ENCODE assay signal across 21 cellular contexts in genomic region chr12:7116916-7117315, GRCh38. TPM values are rescaled to one million over a fixed set of nuclear protein-coding genes. Genes with fewer than 3 reads are reported as not detected.
DNase-seq lines count a peak whose midpoint lies in the region; ATAC-seq and TF ChIP-seq lines count a peak whose summit lies in the region.
"Had no signal": no experiment of that assay in that cellular context is flagged by ENCODE, and none has a peak within 500 bp of the region (broad histone marks: within the 10 kb centered on the region; RNA-seq: fewer than 3 reads in every experiment).

No MANE protein-coding gene starts in this region.

- no peaks in the 10 kb centered on the region for H3K27me3 ChIP-seq in upper lobe of right lung
- H3K27me3 ChIP-seq: BLaER1 had no signal

- no peak for ATAC-seq in activated CD4-positive, alpha-beta T cell treated with anti-CD3 and anti-CD28 coated beads for 36 hours
- no peak for ATAC-seq in sciatic nerve
- ATAC-seq in upper lobe of right lung, result no peak
- ATAC-seq in HG02759 (IDR thresholded peaks at IDR 0.05; ENCODE audit: unreplicated experiment), result no peak
- no peak for ATAC-seq in HG03571 (IDR thresholded peaks at IDR 0.05; ENCODE audit: unreplicated experiment)
- ATAC-seq: CD8-positive, alpha-beta T cell; GM12878 had no signal

- no peak for TF ChIP-seq CTCF in upper lobe of right lung (IDR thresholded peaks at IDR 0.05)

- POLR2A ChIA-PET in activated CD4-positive, alpha-beta T cell treated with anti-CD3 and anti-CD28 coated beads for 36 hours (lab: Charles Lee), result no interaction called here

- intact Hi-C loops in activated CD4-positive, alpha-beta T cell treated with anti-CD3 and anti-CD28 coated beads for 36 hours (cut with DNase I, micrococcal nuclease), result no loop called here
- intact Hi-C loops in sciatic nerve (cut with DNase I), result loop anchor here (10.0 kb wide), 1 partner anchor 152 kb away; no protein-coding TSS in a partner anchor
- intact Hi-C loops in upper lobe of right lung (cut with DNase I), result loop anchor here (10.0 kb wide), 1 partner anchor 152 kb away; no protein-coding TSS in a partner anchor

- H3K9me3 Mint-ChIP-seq in activated CD4-positive, alpha-beta T cell treated with anti-CD3 and anti-CD28 coated beads for 36 hours (ENCODE audit: low read depth), result no peaks in the 10 kb centered on the region
- H3K9me3 Mint-ChIP-seq: CD4-positive, CD25-positive, alpha-beta regulatory T cell; CD8-positive, alpha-beta T cell had no signal

- H3K4me1 Mint-ChIP-seq in activated CD4-positive, alpha-beta T cell treated with anti-CD3 and anti-CD28 coated beads for 36 hours, result peaks cover 6% of the 10 kb centered on the region

- H3K27me3 Mint-ChIP-seq in activated CD4-positive, alpha-beta T cell treated with anti-CD3 and anti-CD28 coated beads for 36 hours, result no peaks in the 10 kb centered on the region
- H3K27me3 Mint-ChIP-seq: B cell; CD4-positive, CD25-positive, alpha-beta regulatory T cell had no signal

- H3K9me3 ChIP-seq in upper lobe of right lung, result no peaks in the 10 kb centered on the region
- H3K9me3 ChIP-seq: BLaER1, Caco-2 had no signal

- peaks cover 11% of the 10 kb centered on the region for H3K4me1 ChIP-seq in upper lobe of right lung
- H3K4me1 ChIP-seq: BLaER1, Caco-2 had no signal

- peak; percentile 2 for DNase-seq in activated CD4-positive, alpha-beta T cell treated with anti-CD3 and anti-CD28 coated beads for 36 hours
- DNase-seq in activated CD4-positive, alpha-beta T cell treated with anti-CD3 and anti-CD28 coated beads, Interleukin-2, amount 50 U/mL, for 4 hours, result no peak
- DNase-seq in mesenteric fat pad (ENCODE audit: low spot score) (peak; percentile 69), sciatic nerve (ENCODE audit: low spot score) (peak; percentile 49), upper lobe of right lung (peak; percentile 41), NOMO-1 (lab: John Stamatoyannopoulos, UW; ENCODE audit: unreplicated experiment in 2 of 2) (no peak)
- DNase-seq: CD4-positive, CD25-positive, alpha-beta regulatory T cell; CD8-positive, alpha-beta T cell; DMS153; DND-41; GM23248; H7; HCEC 1CT had no signal

- CTCF ChIA-PET in activated CD4-positive, alpha-beta T cell treated with anti-CD3 and anti-CD28 coated beads for 36 hours (lab: Charles Lee), result interaction anchor here (0.5 to 0.9 kb wide), 3 partner anchors 53 to 183 kb away, joined by 3 read pairs; no protein-coding TSS in a partner anchor

- peaks cover 17% of the 10 kb centered on the region for H3K36me3 ChIP-seq in upper lobe of right lung
- H3K36me3 ChIP-seq: BLaER1 had no signal

- peaks cover 46% of the 10 kb centered on the region for H3K36me3 Mint-ChIP-seq in activated CD4-positive, alpha-beta T cell treated with anti-CD3 and anti-CD28 coated beads for 36 hours (ENCODE audit: low read depth)

- no peak overlapping the region for H3K27ac ChIP-seq in upper lobe of right lung
- H3K27ac ChIP-seq: 22Rv1, BLaER1, C4-2B, GM23248 had no signal

- no peak overlapping the region for H3K27ac Mint-ChIP-seq in activated CD4-positive, alpha-beta T cell treated with anti-CD3 and anti-CD28 coated beads for 36 hours
- H3K27ac Mint-ChIP-seq: B cell; CD8-positive, alpha-beta T cell had no signal

- no peak overlapping the region for H3K4me3 ChIP-seq in upper lobe of right lung
- H3K4me3 ChIP-seq: BLaER1, GM12878, GM23248 had no signal

- no peak overlapping the region for H3K4me3 Mint-ChIP-seq in activated CD4-positive, alpha-beta T cell treated with anti-CD3 and anti-CD28 coated beads for 36 hours
- H3K4me3 Mint-ChIP-seq: B cell; CD4-positive, CD25-positive, alpha-beta regulatory T cell; CD8-positive, alpha-beta T cell had no signal

RNA-seq across cellular contexts. Expression of gene C1RL, which starts 7.9 kb away (rescaled TPM):
- 10 to 100 TPM; 17.3 to 18.9 TPM for total RNA-seq in activated CD4-positive, alpha-beta T cell treated with anti-CD3 and anti-CD28 coated beads for 36 hours
- total RNA-seq in mesenteric fat pad (68.8 TPM), sciatic nerve (117 TPM), upper lobe of right lung (91.6 TPM)

RNA-seq across cellular contexts. Expression of gene RBP5, which starts 11.8 kb away (rescaled TPM):
- not detected for total RNA-seq in activated CD4-positive, alpha-beta T cell treated with anti-CD3 and anti-CD28 coated beads for 36 hours
- 1.1 TPM for total RNA-seq in mesenteric fat pad
- 4.5 TPM for total RNA-seq in sciatic nerve
- 7.1 TPM for total RNA-seq in upper lobe of right lung
- total RNA-seq: CD4-positive, CD25-positive, alpha-beta regulatory T cell; CD8-positive, alpha-beta T cell; GM23248 had no signal

RNA-seq across cellular contexts. Expression of gene CLSTN3, which starts 13.3 kb away (rescaled TPM):
- 10 to 100 TPM; 28.2 to 37.9 TPM for total RNA-seq in activated CD4-positive, alpha-beta T cell treated with anti-CD3 and anti-CD28 coated beads for 36 hours
- 15.4 TPM for total RNA-seq in mesenteric fat pad
- total RNA-seq in sciatic nerve, result 43.8 TPM
- total RNA-seq in upper lobe of right lung, result 48.2 TPM

RNA-seq across cellular contexts. Expression of gene C1R, which starts 24.7 kb away (rescaled TPM):
- total RNA-seq in activated CD4-positive, alpha-beta T cell treated with anti-CD3 and anti-CD28 coated beads for 36 hours, result 1 to 10 TPM; 1.4 to 2.2 TPM
- total RNA-seq in mesenteric fat pad (789 TPM), sciatic nerve (628 TPM), upper lobe of right lung (367 TPM)

RNA-seq across cellular contexts. Expression of gene C1S, which starts 56.4 kb away (rescaled TPM):
- 1 to 10 TPM; 2.4 to 2.8 TPM for total RNA-seq in activated CD4-positive, alpha-beta T cell treated with anti-CD3 and anti-CD28 coated beads for 36 hours
- 593 TPM for total RNA-seq in mesenteric fat pad
- 662 TPM for total RNA-seq in sciatic nerve
- total RNA-seq in upper lobe of right lung, result 321 TPM

Comparison
In these comparisons a context has a peak if more than half of its experiments do, and no peak if none do; other contexts are left out.
1. DNase-seq: peak in activated CD4-positive, alpha-beta T cell treated with anti-CD3 and anti-CD28 coated beads for 36 hours (single experiment), mesenteric fat pad (single experiment), sciatic nerve (single experiment) and upper lobe of right lung (single experiment); none in activated CD4-positive, alpha-beta T cell treated with anti-CD3 and anti-CD28 coated beads, Interleukin-2, amount 50 U/mL, for 4 hours (0 of 2) and NOMO-1 (0 of 2).
2. intact Hi-C loops: an anchor here in sciatic nerve (10.0 kb wide) and upper lobe of right lung (10.0 kb wide); none called in activated CD4-positive, alpha-beta T cell treated with anti-CD3 and anti-CD28 coated beads for 36 hours.